1 cellular context compared by ENCODE assay signal in genomic region chr6:132412656-132413500, GRCh38.
TF ChIP-seq lines count a peak whose summit lies in the region.

No MANE protein-coding gene starts in this region.

TF ChIP-seq in SK-N-SH treated with all-trans-retinoic acid at 6 μM for 48 hours, 23 proteins besides CTCF, POLR2A, EP300 and RAD21 (continued from another document):
- TF ChIP-seq TSHZ2 (CRISPR knock-in tag; IDR thresholded peaks at IDR 0.05) (no peak), ESRRG (CRISPR knock-in tag; IDR thresholded peaks at IDR 0.05) (no peak)
